9 cellular contexts compared by ENCODE assay signal in genomic region chr2:183093857-183094657, GRCh38. TPM values are rescaled to one million over a fixed set of nuclear protein-coding genes. Genes with fewer than 3 reads are reported as not detected.
DNase-seq lines count a peak whose midpoint lies in the region; ATAC-seq and TF ChIP-seq lines count a peak whose summit lies in the region.
"Had no signal": no experiment of that assay in that cellular context is flagged by ENCODE, and none has a peak within 500 bp of the region (broad histone marks: within the 10 kb centered on the region; RNA-seq: fewer than 3 reads in every experiment).

No MANE protein-coding gene starts in this region.

- H3K4me3 ChIP-seq in gastrocnemius medialis, result no peak overlapping the region

- no peaks in the 10 kb centered on the region for H3K36me3 ChIP-seq in gastrocnemius medialis

- ATAC-seq in GM18505 (IDR thresholded peaks at IDR 0.05; ENCODE audit: unreplicated experiment) (peak; percentile 79), GM21786 (IDR thresholded peaks at IDR 0.05; ENCODE audit: unreplicated experiment) (peak; percentile 75), HG03565 (IDR thresholded peaks at IDR 0.05; ENCODE audit: unreplicated experiment) (peak; percentile 70), foreskin keratinocyte (peak; percentile 68), gastrocnemius medialis (no peak)
- no peak for ATAC-seq in stimulated activated effector memory CD8-positive, alpha-beta T cell treated with anti-CD3 and anti-CD28 coated beads, Interleukin-12 subunit alpha, Interleukin-12 subunit beta, amount 100 ng/mL, for 72 hours

- DNase-seq in foreskin keratinocyte, result peak in 1 of 2 donors; percentile 39
- no peak for DNase-seq in NCI-H748 treated with DMSO at 0.1 percent for 48 hours (lab: John Stamatoyannopoulos, UW)
- no peak for DNase-seq in mesothelial cell of epicardium (ENCODE audit: low spot score in 2 of 2, unreplicated experiment in 2 of 2)
- no peak for DNase-seq in gastrocnemius medialis
- no peak for DNase-seq in stimulated activated effector memory CD8-positive, alpha-beta T cell treated with anti-CD3 and anti-CD28 coated beads, Interleukin-12 subunit alpha, Interleukin-12 subunit beta, amount 100 ng/mL, for 72 hours (ENCODE audit: low spot score in 2 of 2)
- DNase-seq: H7 had no signal

- intact Hi-C loops in gastrocnemius medialis (cut with DNase I; ENCODE audit: low total_unique reads), result no loop called here

- no peak overlapping the region for H3K4me3 Mint-ChIP-seq in mesothelial cell of epicardium
- no peak overlapping the region for H3K4me3 Mint-ChIP-seq in stimulated activated effector memory CD8-positive, alpha-beta T cell treated with anti-CD3 and anti-CD28 coated beads, Interleukin-12 subunit alpha, Interleukin-12 subunit beta, amount 100 ng/mL, for 72 hours

- no peak overlapping the region for H3K27ac Mint-ChIP-seq in mesothelial cell of epicardium
- H3K27ac Mint-ChIP-seq in stimulated activated effector memory CD8-positive, alpha-beta T cell treated with anti-CD3 and anti-CD28 coated beads, Interleukin-12 subunit alpha, Interleukin-12 subunit beta, amount 100 ng/mL, for 72 hours, result no peak overlapping the region

- no peak for TF ChIP-seq POLR2A in GM18505 (IDR thresholded peaks at IDR 0.05; ENCODE audit: borderline replicate concordance, extremely low read depth, insufficient read depth, insufficient read length)
- no peak for TF ChIP-seq POLR2A in gastrocnemius medialis (IDR thresholded peaks at IDR 0.05)

- no peaks in the 10 kb centered on the region for H3K9me3 ChIP-seq in gastrocnemius medialis

- H3K27ac ChIP-seq in foreskin keratinocyte (no peak overlapping the region), gastrocnemius medialis (no peak overlapping the region)

- no peaks in the 10 kb centered on the region for H3K27me3 Mint-ChIP-seq in mesothelial cell of epicardium (ENCODE audit: low read depth)

- in situ Hi-C loops in gastrocnemius medialis (cut with MboI; ENCODE audit: low sequenced_read_pairs in 4 of 4), result no loop called here

- peak; percentile 48 for TF ChIP-seq CTCF in foreskin keratinocyte (conservative IDR thresholded peaks at IDR 0.05)
- TF ChIP-seq CTCF in mesothelial cell of epicardium (IDR thresholded peaks at IDR 0.05; ENCODE audit: unreplicated experiment), result no peak
- no peak for TF ChIP-seq CTCF in gastrocnemius medialis (IDR thresholded peaks at IDR 0.05 in 4 of 5, conservative IDR thresholded peaks at IDR 0.05 in 1 of 5)

- H3K36me3 Mint-ChIP-seq in mesothelial cell of epicardium, result no peaks in the 10 kb centered on the region
- no peaks in the 10 kb centered on the region for H3K36me3 Mint-ChIP-seq in stimulated activated effector memory CD8-positive, alpha-beta T cell treated with anti-CD3 and anti-CD28 coated beads, Interleukin-12 subunit alpha, Interleukin-12 subunit beta, amount 100 ng/mL, for 72 hours

- H3K27me3 ChIP-seq in foreskin keratinocyte (no peaks in the 10 kb centered on the region), gastrocnemius medialis (no peaks in the 10 kb centered on the region)

- peaks cover 3% of the 10 kb centered on the region for H3K9me3 Mint-ChIP-seq in mesothelial cell of epicardium
- H3K9me3 Mint-ChIP-seq in stimulated activated effector memory CD8-positive, alpha-beta T cell treated with anti-CD3 and anti-CD28 coated beads, Interleukin-12 subunit alpha, Interleukin-12 subunit beta, amount 100 ng/mL, for 72 hours, result no peaks in the 10 kb centered on the region

- H3K4me1 Mint-ChIP-seq in mesothelial cell of epicardium, result no peaks in the 10 kb centered on the region
- no peaks in the 10 kb centered on the region for H3K4me1 Mint-ChIP-seq in stimulated activated effector memory CD8-positive, alpha-beta T cell treated with anti-CD3 and anti-CD28 coated beads, Interleukin-12 subunit alpha, Interleukin-12 subunit beta, amount 100 ng/mL, for 72 hours

- H3K4me1 ChIP-seq in foreskin keratinocyte (peaks cover 5% of the 10 kb centered on the region), gastrocnemius medialis (no peaks in the 10 kb centered on the region)

RNA-seq across cellular contexts. Expression of gene DUSP19, which starts 15.5 kb away (rescaled TPM):
- total RNA-seq in foreskin keratinocyte, result 1.0 TPM in 2 replicates
- polyA plus RNA-seq in foreskin keratinocyte, result 0.30 and 0.40 TPM in 2 replicates
- total RNA-seq in mesothelial cell of epicardium, result 3.5 to 4.3 TPM (median 4.3 TPM) in 3 replicates
- 1 to 10 TPM in 3 of 4 donors, under 1 TPM in 1; 0.47 to 5.9 (median 2.1) TPM for total RNA-seq in gastrocnemius medialis

RNA-seq across cellular contexts. Expression of gene NUP35, which starts 30.2 kb away (rescaled TPM):
- total RNA-seq in foreskin keratinocyte, result 25.8 and 30.9 TPM in 2 replicates
- polyA plus RNA-seq in foreskin keratinocyte, result 15.7 and 22.5 TPM in 2 replicates
- total RNA-seq in mesothelial cell of epicardium, result 17.0 to 22.6 TPM (median 19.8 TPM) in 3 replicates
- total RNA-seq in gastrocnemius medialis, result 1 to 10 TPM; 3.6 to 9.7 (median 5.6) TPM

RNA-seq across cellular contexts. Expression of gene NCKAP1, which starts 55.8 kb away (rescaled TPM):
- 165 and 168 TPM in 2 replicates for total RNA-seq in foreskin keratinocyte
- 37.1 and 47.6 TPM in 2 replicates for polyA plus RNA-seq in foreskin keratinocyte
- 98.9 to 106 TPM (median 104 TPM) in 3 replicates for total RNA-seq in mesothelial cell of epicardium
- 100 to 1,000 TPM; 152 to 303 (median 168) TPM for total RNA-seq in gastrocnemius medialis

Comparison
In these comparisons a context has a peak if more than half of its experiments do, and no peak if none do; other contexts are left out.
1. ATAC-seq: peak in GM18505 (single experiment), GM21786 (single experiment), HG03565 (single experiment) and foreskin keratinocyte (single experiment); none in gastrocnemius medialis (0 of 2) and stimulated activated effector memory CD8-positive, alpha-beta T cell treated with anti-CD3 and anti-CD28 coated beads, Interleukin-12 subunit alpha, Interleukin-12 subunit beta, amount 100 ng/mL, for 72 hours (single experiment).